16 cellular contexts compared by ENCODE assay signal in the genomic region with DNA sequence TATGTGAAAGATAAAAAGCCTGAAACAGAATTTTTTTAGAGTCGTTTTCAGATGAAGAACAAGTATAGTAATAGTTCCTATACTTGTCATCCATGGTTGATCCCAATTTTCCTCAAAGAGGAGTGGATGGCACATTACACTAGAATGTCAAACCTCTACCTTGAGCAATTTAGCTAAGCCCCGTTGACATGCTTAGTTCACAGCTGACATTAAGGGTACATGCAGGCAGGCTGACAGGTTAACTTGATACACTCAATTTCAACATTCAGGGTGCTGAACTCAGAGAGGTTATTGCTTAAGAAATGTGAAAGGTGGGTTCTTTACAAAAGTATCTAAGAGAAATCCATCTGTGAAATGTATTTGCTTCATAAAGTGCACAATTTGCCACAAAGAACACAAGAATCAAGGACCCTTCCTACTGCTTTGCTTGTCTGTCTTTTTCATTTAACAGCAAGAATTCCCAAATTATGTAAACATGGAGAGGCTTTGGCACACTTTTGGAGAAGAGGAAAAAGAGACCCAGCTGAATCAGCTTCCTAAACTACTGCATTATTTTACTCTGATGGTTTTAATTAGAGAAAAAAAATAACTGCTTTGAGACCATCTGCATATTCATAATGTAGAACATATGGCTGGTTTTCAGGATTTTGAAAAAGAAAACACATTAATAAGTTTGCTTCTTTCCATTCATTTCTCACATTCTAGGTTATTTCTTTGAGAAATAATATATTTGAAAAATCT.
"Had no signal": no experiment of that assay in that cellular context is flagged by ENCODE, and none has a peak within 500 bp of the region (broad histone marks: within the 10 kb centered on the region; RNA-seq: fewer than 3 reads in every experiment).

No MANE protein-coding gene starts in this region.

- H3K27me3 ChIP-seq: heart right ventricle, ovary had no signal

- DNase-seq: effector CD4-positive, alpha-beta T cell; endodermal cell; heart right ventricle; hypothalamus; mammary epithelial cell; naive thymus-derived CD8-positive, alpha-beta T cell; nucleus accumbens; ovary; right cardiac atrium; small intestine; stimulated activated CD4-positive, alpha-beta T cell treated with anti-CD3 and anti-CD28 coated beads, Interleukin-12 subunit alpha, Interleukin-12 subunit beta, amount 100 ng/mL, for 4 hours; stimulated activated naive CD4-positive, alpha-beta T cell treated with Interleukin-2 at 50 U/mL for 16 hours; trophoblast cell had no signal

- H3K36me3 ChIP-seq: heart right ventricle, ovary had no signal

- H3K36me3 Mint-ChIP-seq: naive thymus-derived CD8-positive, alpha-beta T cell had no signal

- H3K4me3 Mint-ChIP-seq: endodermal cell; naive thymus-derived CD8-positive, alpha-beta T cell; neural crest cell had no signal

- H3K4me3 ChIP-seq: coronary artery, heart right ventricle, ovary had no signal

- ATAC-seq: heart right ventricle; left lobe of liver; naive thymus-derived CD8-positive, alpha-beta T cell; right cardiac atrium had no signal

- H3K4me1 Mint-ChIP-seq: naive thymus-derived CD8-positive, alpha-beta T cell; neural crest cell had no signal

- H3K27ac Mint-ChIP-seq: endodermal cell; naive thymus-derived CD8-positive, alpha-beta T cell had no signal

- H3K27ac ChIP-seq: coronary artery, heart right ventricle, ovary had no signal

- H3K9me3 Mint-ChIP-seq: endodermal cell, neural crest cell had no signal

- H3K9me3 ChIP-seq: heart right ventricle, ovary had no signal
